ENCODE assay signal across 3 cellular contexts in genomic region chr11:97993565-97993964, GRCh38.
A peak's percentile ranks its signal among the peaks of the same experiment; 100 is the strongest.
TF ChIP-seq lines count a peak whose summit lies in the region.

No MANE protein-coding gene starts in this region.

TF ChIP-seq in HepG2, 621 proteins besides CTCF, POLR2A, EP300 and RAD21:
- no peak for TF ChIP-seq NFIB (CRISPR knock-in tag; IDR thresholded peaks at IDR 0.05; ENCODE audit: borderline replicate concordance)
- peak; percentile 47 to 70; a peak in 3 of 4 replicates for TF ChIP-seq MAFK (conservative IDR thresholded peaks at IDR 0.05 in 1 of 2, IDR thresholded peaks at IDR 0.05 in 1 of 2; ENCODE audit: low read length in 2 of 2)

TF ChIP-seq in IMR-90, 13 proteins besides CTCF, POLR2A, EP300 and RAD21:
- TF ChIP-seq USF2 (IDR thresholded peaks at IDR 0.05; ENCODE audit: low read depth, low read length) (no peak), CHD1 (IDR thresholded peaks at IDR 0.05; ENCODE audit: low read depth, low read length) (no peak), MAFK (IDR thresholded peaks at IDR 0.05; ENCODE audit: low read depth, low read length) (peak; percentile 78), FOS (IDR thresholded peaks at IDR 0.05; ENCODE audit: low read depth, low read length) (no peak), SMC3 (IDR thresholded peaks at IDR 0.05; ENCODE audit: low read depth, low read length) (no peak), ELK1 (IDR thresholded peaks at IDR 0.05; ENCODE audit: borderline replicate concordance, low read depth, low read length) (no peak), RCOR1 (IDR thresholded peaks at IDR 0.05; ENCODE audit: insufficient replicate concordance, low read length) (no peak), RFX5 (IDR thresholded peaks at IDR 0.05; ENCODE audit: low read depth, low read length) (no peak)
TF ChIP-seq in IMR-90: peak in this region for 1.

TF ChIP-seq in K562, 482 proteins besides CTCF, POLR2A, EP300 and RAD21:
- TF ChIP-seq MAFF (IDR thresholded peaks at IDR 0.05; ENCODE audit: low read length): peak; percentile 57
- no peak for TF ChIP-seq SETDB1 (IDR thresholded peaks at IDR 0.05; ENCODE audit: low read length)
- TF ChIP-seq ZNF316 (IDR thresholded peaks at IDR 0.05): peak; percentile 93
- no peak for TF ChIP-seq PCBP2 (IDR thresholded peaks at IDR 0.05; ENCODE audit: low read depth, low read length, poor library complexity, severe bottlenecking)
- no peak for TF ChIP-seq ZZZ3 (IDR thresholded peaks at IDR 0.05)
- TF ChIP-seq CEBPB (tag; IDR thresholded peaks at IDR 0.05): no peak
- no peak for TF ChIP-seq IRF1 (CRISPR knock-in tag; IDR thresholded peaks at IDR 0.05; ENCODE audit: borderline replicate concordance)
- TF ChIP-seq TCF7L2 (IDR thresholded peaks at IDR 0.05; ENCODE audit: low read depth, low read length): no peak
- no peak for TF ChIP-seq ZNF217 (CRISPR knock-in tag; IDR thresholded peaks at IDR 0.05)
- no peak for TF ChIP-seq FOXO4 (CRISPR knock-in tag; IDR thresholded peaks at IDR 0.05)
- TF ChIP-seq MAFG (tag; conservative IDR thresholded peaks at IDR 0.05): peak; percentile 61
- TF ChIP-seq C11orf30 (IDR thresholded peaks at IDR 0.05; ENCODE audit: low read depth): peak; percentile 76
- TF ChIP-seq EHMT2 (IDR thresholded peaks at IDR 0.05): no peak
- no peak for TF ChIP-seq ZFPM2 (CRISPR knock-in tag; IDR thresholded peaks at IDR 0.05)
- TF ChIP-seq MAFK (IDR thresholded peaks at IDR 0.05; ENCODE audit: low read length): peak; percentile 59; the same call in 1 of the 2 replicates
- TF ChIP-seq MXD1 (CRISPR knock-in tag; IDR thresholded peaks at IDR 0.05; ENCODE audit: borderline replicate concordance, poor library complexity, severe bottlenecking): no peak
- no peak for TF ChIP-seq CREB1 (IDR thresholded peaks at IDR 0.05)
- TF ChIP-seq CREB1 (CRISPR knock-in tag; IDR thresholded peaks at IDR 0.05): no peak
